ENCODE assay signal across 17 cellular contexts in genomic region chr2:98488252-98488651, GRCh38. TPM values are rescaled to one million over a fixed set of nuclear protein-coding genes. Genes with fewer than 3 reads are reported as not detected.
DNase-seq lines count a peak whose midpoint lies in the region; ATAC-seq and TF ChIP-seq lines count a peak whose summit lies in the region.
"Had no signal": no experiment of that assay in that cellular context is flagged by ENCODE, and none has a peak within 500 bp of the region (broad histone marks: within the 10 kb centered on the region; RNA-seq: fewer than 3 reads in every experiment).

No MANE protein-coding gene starts in this region.

- H3K4me3 Mint-ChIP-seq in CD14-positive monocyte = no peak overlapping the region
- H3K4me3 Mint-ChIP-seq in activated T-helper 17 cell treated with anti-CD3 and anti-CD28 coated beads, Interleukin-2, amount 50 U/mL, for 72 hours = peak overlapping the region; percentile 38
- peak overlapping the region; percentile 40 for H3K4me3 Mint-ChIP-seq in natural killer cell
- H3K4me3 Mint-ChIP-seq: activated T-cell treated with anti-CD3 and anti-CD28 coated beads, Interleukin-2, amount 50 U/mL, for 4 hours had no signal

- H3K9me3 ChIP-seq in DND-41 (ENCODE audit: insufficient read depth, low read length, severe bottlenecking) = peaks cover 2% of the 10 kb centered on the region
- H3K9me3 ChIP-seq: esophagus squamous epithelium, prostate gland had no signal

- peaks cover 22% of the 10 kb centered on the region; the same call in 1 of the 2 replicates for H3K36me3 ChIP-seq in DND-41 (ENCODE audit: insufficient read depth, low read length)
- H3K36me3 ChIP-seq: esophagus squamous epithelium, prostate gland had no signal

- H3K9me3 Mint-ChIP-seq in CD14-positive monocyte (peaks cover 0 to 3% (median 0%) of the 10 kb centered on the region in 7 donors), natural killer cell (no peaks in the 10 kb centered on the region)
- no peaks in the 10 kb centered on the region for H3K9me3 Mint-ChIP-seq in activated T-helper 17 cell treated with anti-CD3 and anti-CD28 coated beads, Interleukin-2, amount 50 U/mL, for 72 hours
- H3K9me3 Mint-ChIP-seq: activated T-cell treated with anti-CD3 and anti-CD28 coated beads, Interleukin-2, amount 50 U/mL, for 4 hours had no signal

- peaks cover 28 to 31% of the 10 kb centered on the region in 2 donors for H3K36me3 Mint-ChIP-seq in CD14-positive monocyte
- H3K36me3 Mint-ChIP-seq in activated T-helper 17 cell treated with anti-CD3 and anti-CD28 coated beads, Interleukin-2, amount 50 U/mL, for 72 hours (ENCODE audit: low read depth) = no peaks in the 10 kb centered on the region
- H3K36me3 Mint-ChIP-seq in natural killer cell = no peaks in the 10 kb centered on the region

- no peaks in the 10 kb centered on the region for H3K27me3 ChIP-seq in DND-41 (ENCODE audit: insufficient read depth, low read length, poor library complexity)
- H3K27me3 ChIP-seq: dorsolateral prefrontal cortex, esophagus squamous epithelium, hepatocyte had no signal

- H3K4me1 Mint-ChIP-seq in CD14-positive monocyte = peaks cover 67% of the 10 kb centered on the region
- peaks cover 58% of the 10 kb centered on the region for H3K4me1 Mint-ChIP-seq in activated T-helper 17 cell treated with anti-CD3 and anti-CD28 coated beads, Interleukin-2, amount 50 U/mL, for 72 hours
- H3K4me1 Mint-ChIP-seq in natural killer cell = peaks cover 82 to 86% of the 10 kb centered on the region in 2 donors

- H3K4me1 ChIP-seq in DND-41 (ENCODE audit: insufficient read depth, low read length) = peaks cover 14% of the 10 kb centered on the region
- H3K4me1 ChIP-seq: prostate gland had no signal

- DNase-seq in CD14-positive monocyte (ENCODE audit: low spot score) (no peak), DND-41 (no peak), natural killer cell (no peak), NCI-H2107 (lab: John Stamatoyannopoulos, UW) (no peak), hepatic stellate cell (ENCODE audit: low spot score) (no peak)
- DNase-seq: COR-L47, dorsolateral prefrontal cortex, esophagus squamous epithelium, NCI-H2081, NCI-H748 treated with DMSO at 0.1 percent for 48 hours, substantia nigra had no signal

- H3K79me2 ChIP-seq in DND-41 (ENCODE audit: insufficient read depth, low read length) = peaks cover 87% of the 10 kb centered on the region

- H3K9ac ChIP-seq in DND-41 (ENCODE audit: low read depth, low read length) = no peak overlapping the region

- H4K20me1 ChIP-seq in DND-41 (ENCODE audit: insufficient read depth, low read length) = peaks cover 51% of the 10 kb centered on the region

- 0 out of 2 replicates have a peak overlapping the region, but pooled peaks have one; percentile 34 for H3K27ac ChIP-seq in DND-41 (ENCODE audit: low read length)
- H3K27ac ChIP-seq: hepatocyte, prostate gland had no signal

- intact Hi-C loops in CD14-positive monocyte (cut with micrococcal nuclease) = loop anchor here in 1 of 2 donors (5.0 kb wide), 1 partner anchor 41 kb away; no protein-coding TSS in a partner anchor
- intact Hi-C loops in natural killer cell (cut with micrococcal nuclease) = no loop called here

- H2AFZ ChIP-seq in DND-41 (ENCODE audit: low read depth, low read length) = no peak overlapping the region
- H2AFZ ChIP-seq: hepatocyte had no signal

- TF ChIP-seq CTCF in CD14-positive monocyte (IDR thresholded peaks at IDR 0.05) (peak; percentile 32), DND-41 (IDR thresholded peaks at IDR 0.05; ENCODE audit: borderline replicate concordance, extremely low read depth, low read length, poor library complexity, severe bottlenecking) (no peak), natural killer cell (IDR thresholded peaks at IDR 0.05) (no peak)

- H3K27me3 Mint-ChIP-seq in CD14-positive monocyte (ENCODE audit: low read depth in 3 of 3) (peaks cover 0 to 1% (median 0%) of the 10 kb centered on the region in 3 donors), natural killer cell (ENCODE audit: low read depth in 2 of 2) (no peaks in the 10 kb centered on the region)
- H3K27me3 Mint-ChIP-seq in activated T-helper 17 cell treated with anti-CD3 and anti-CD28 coated beads, Interleukin-2, amount 50 U/mL, for 72 hours = no peaks in the 10 kb centered on the region

- H3K27ac Mint-ChIP-seq in CD14-positive monocyte (peak overlapping the region; percentile 35 to 87 (median 84)), natural killer cell (peak overlapping the region; percentile 98 to 99)
- H3K27ac Mint-ChIP-seq in activated T-helper 17 cell treated with anti-CD3 and anti-CD28 coated beads, Interleukin-2, amount 50 U/mL, for 72 hours = peak overlapping the region; percentile 81

- ATAC-seq in DND-41 (ENCODE audit: insufficient read depth, low read depth) = no peak
- no peak for ATAC-seq in activated T-helper 17 cell treated with anti-CD3 and anti-CD28 coated beads, Interleukin-2, amount 50 U/mL, for 72 hours (replicated peaks)
- ATAC-seq in natural killer cell = no peak
- no peak for ATAC-seq in HG03469 (IDR thresholded peaks at IDR 0.05; ENCODE audit: unreplicated experiment)
- no peak for ATAC-seq in GM21723 (IDR thresholded peaks at IDR 0.05; ENCODE audit: unreplicated experiment)

- H3K4me3 ChIP-seq in DND-41 (ENCODE audit: low read depth in 1 of 2, low read length in 2 of 2) = no peak overlapping the region
- H3K4me3 ChIP-seq: dorsolateral prefrontal cortex, esophagus squamous epithelium, hepatocyte, prostate gland had no signal

- H3K4me2 ChIP-seq in DND-41 (ENCODE audit: insufficient read depth, low read length) = no peak overlapping the region
- H3K4me2 ChIP-seq: hepatocyte had no signal

RNA-seq across cellular contexts. Expression of gene INPP4A, which starts 43.6 kb away (rescaled TPM):
- 10 to 100 TPM; 13.7 to 20.7 TPM for polyA plus RNA-seq in CD14-positive monocyte
- 10 to 100 TPM; 66.4 to 74.8 TPM for total RNA-seq in activated T-helper 17 cell treated with anti-CD3 and anti-CD28 coated beads, Interleukin-2, amount 50 U/mL, for 72 hours
- total RNA-seq in natural killer cell = 100 to 1,000 TPM; 192 to 243 (median 225) TPM

Comparison
In these comparisons a context has a peak if more than half of its experiments do, and no peak if none do; other contexts are left out.
1. H3K4me3 Mint-ChIP-seq: peak in activated T-helper 17 cell treated with anti-CD3 and anti-CD28 coated beads, Interleukin-2, amount 50 U/mL, for 72 hours (single experiment) and natural killer cell (single experiment); none in CD14-positive monocyte (0 of 2).
2. Peak in every context shown above with its lines, with median percentiles within 50 percentile points of each other: H3K27ac Mint-ChIP-seq.